21 cellular contexts compared by ENCODE assay signal in genomic region chr3:64584193-64584592, GRCh38.
"Had no signal": no experiment of that assay in that cellular context is flagged by ENCODE, and none has a peak within 500 bp of the region (broad histone marks: within the 10 kb centered on the region; RNA-seq: fewer than 3 reads in every experiment).

No MANE protein-coding gene starts in this region.

- H3K4me3 Mint-ChIP-seq: activated CD4-positive, alpha-beta memory T cell treated with anti-CD3 and anti-CD28 coated beads for 36 hours; activated CD8-positive, alpha-beta memory T cell treated with anti-CD3 and anti-CD28 coated beads, Interleukin-2, amount 10 ng/mL, durations not matched to agents 7 days and 5 days; activated naive CD4-positive, alpha-beta T cell treated with anti-CD3 and anti-CD28 coated beads for 36 hours; activated naive CD8-positive, alpha-beta T cell treated with anti-CD3 and anti-CD28 coated beads, Interleukin-2, amount 50 U/mL, for 24 hours; effector memory CD8-positive, alpha-beta T cell; immature natural killer cell; naive thymus-derived CD4-positive, alpha-beta T cell; T-helper 1 cell treated with Interleukin-12 subunit alpha and Interleukin-12 subunit beta and Interleukin-4 antibody, amounts not matched to agents 30 μg/mL and 1 μg/mL, for 36 hours had no signal

- H3K27ac Mint-ChIP-seq: activated CD4-positive, alpha-beta memory T cell treated with anti-CD3 and anti-CD28 coated beads for 36 hours; activated CD8-positive, alpha-beta memory T cell treated with anti-CD3 and anti-CD28 coated beads, Interleukin-2, amount 10 ng/mL, durations not matched to agents 7 days and 5 days; activated naive CD4-positive, alpha-beta T cell treated with anti-CD3 and anti-CD28 coated beads for 36 hours; activated naive CD8-positive, alpha-beta T cell treated with anti-CD3 and anti-CD28 coated beads, Interleukin-2, amount 50 U/mL, for 24 hours; activated T-helper 2 cell treated with anti-CD3 and anti-CD28 coated beads, Interferon-gamma antibody, Interleukin-2, Interleukin-4, amounts not matched to agents 10 μg/mL and 5 μg/mL and 100 μg/mL, durations not matched to agents 14 hours and 24 hours and 36 hours; effector memory CD8-positive, alpha-beta T cell; immature natural killer cell; naive thymus-derived CD4-positive, alpha-beta T cell; T-helper 1 cell treated with Interleukin-12 subunit alpha and Interleukin-12 subunit beta and Interleukin-4 antibody, amounts not matched to agents 30 μg/mL and 1 μg/mL, for 36 hours had no signal

- H3K4me3 ChIP-seq: smooth muscle cell had no signal

- H3K27ac ChIP-seq: WERI-Rb-1 had no signal

- H3K27me3 Mint-ChIP-seq: activated CD4-positive, alpha-beta memory T cell treated with anti-CD3 and anti-CD28 coated beads for 36 hours; activated CD8-positive, alpha-beta memory T cell treated with anti-CD3 and anti-CD28 coated beads, Interleukin-2, amount 10 ng/mL, durations not matched to agents 7 days and 5 days; activated naive CD8-positive, alpha-beta T cell treated with anti-CD3 and anti-CD28 coated beads, Interleukin-2, amount 50 U/mL, for 24 hours; effector memory CD8-positive, alpha-beta T cell had no signal

- H3K9me3 Mint-ChIP-seq: activated CD4-positive, alpha-beta memory T cell treated with anti-CD3 and anti-CD28 coated beads for 36 hours; activated naive CD4-positive, alpha-beta T cell treated with anti-CD3 and anti-CD28 coated beads for 36 hours; activated naive CD8-positive, alpha-beta T cell treated with anti-CD3 and anti-CD28 coated beads, Interleukin-2, amount 50 U/mL, for 24 hours; activated T-helper 2 cell treated with anti-CD3 and anti-CD28 coated beads, Interferon-gamma antibody, Interleukin-2, Interleukin-4, amounts not matched to agents 10 μg/mL and 5 μg/mL and 100 μg/mL, durations not matched to agents 14 hours and 24 hours and 36 hours; T-helper 1 cell treated with Interleukin-12 subunit alpha and Interleukin-12 subunit beta and Interleukin-4 antibody, amounts not matched to agents 30 μg/mL and 1 μg/mL, for 36 hours had no signal

- DNase-seq: activated CD4-positive, alpha-beta memory T cell treated with anti-CD3 and anti-CD28 coated beads for 36 hours; activated CD8-positive, alpha-beta memory T cell treated with anti-CD3 and anti-CD28 coated beads, Interleukin-2, amount 10 ng/mL, durations not matched to agents 7 days and 5 days; activated naive CD4-positive, alpha-beta T cell treated with anti-CD3 and anti-CD28 coated beads for 36 hours; activated naive CD8-positive, alpha-beta T cell treated with anti-CD3 and anti-CD28 coated beads, Interleukin-2, amount 50 U/mL, for 24 hours; activated T-cell treated with anti-CD3 and anti-CD28 coated beads, Interleukin-2, amount 50 U/mL, for 1 hour; aorta; dermis blood vessel endothelial cell; effector memory CD8-positive, alpha-beta T cell; foreskin melanocyte; head of caudate nucleus; immature natural killer cell; mammary epithelial cell; naive thymus-derived CD4-positive, alpha-beta T cell; stimulated activated CD4-positive, alpha-beta T cell treated with anti-CD3 and anti-CD28 coated beads, Interleukin-4, amount 100 ng/mL, for 4 hours; stimulated activated CD8-positive, alpha-beta memory T cell treated with anti-CD3 and anti-CD28 coated beads, Interleukin-4, amount 100 ng/mL, for 48 hours; stimulated activated naive CD8-positive, alpha-beta T cell treated with anti-CD3 and anti-CD28 coated beads, Interleukin-15, Interleukin-2, amounts not matched to agents 100 U/mL and 50 U/mL, for 24 hours; trophoblast cell; WERI-Rb-1 had no signal

- ATAC-seq: activated CD8-positive, alpha-beta memory T cell treated with anti-CD3 and anti-CD28 coated beads, Interleukin-2, amount 10 ng/mL, durations not matched to agents 7 days and 5 days; activated naive CD8-positive, alpha-beta T cell treated with anti-CD3 and anti-CD28 coated beads, Interleukin-2, amount 50 U/mL, for 24 hours; effector memory CD8-positive, alpha-beta T cell; naive thymus-derived CD4-positive, alpha-beta T cell; stimulated activated naive CD8-positive, alpha-beta T cell treated with anti-CD3 and anti-CD28 coated beads, Interleukin-15, Interleukin-2, amounts not matched to agents 100 U/mL and 50 U/mL, for 24 hours had no signal

- H3K36me3 Mint-ChIP-seq: activated CD4-positive, alpha-beta memory T cell treated with anti-CD3 and anti-CD28 coated beads for 36 hours; activated CD8-positive, alpha-beta memory T cell treated with anti-CD3 and anti-CD28 coated beads, Interleukin-2, amount 10 ng/mL, durations not matched to agents 7 days and 5 days; immature natural killer cell; naive thymus-derived CD4-positive, alpha-beta T cell had no signal

- H3K36me3 ChIP-seq: WERI-Rb-1 had no signal

- H3K4me1 Mint-ChIP-seq: activated CD8-positive, alpha-beta memory T cell treated with anti-CD3 and anti-CD28 coated beads, Interleukin-2, amount 10 ng/mL, durations not matched to agents 7 days and 5 days; activated naive CD8-positive, alpha-beta T cell treated with anti-CD3 and anti-CD28 coated beads, Interleukin-2, amount 50 U/mL, for 24 hours; immature natural killer cell; naive thymus-derived CD4-positive, alpha-beta T cell had no signal
